ENCODE assay signal across 17 cellular contexts in genomic region chr12:12550277-12550676, GRCh38. TPM values are rescaled to one million over a fixed set of nuclear protein-coding genes. Genes with fewer than 3 reads are reported as not detected.
A peak's percentile ranks its signal among the peaks of the same experiment; 100 is the strongest.
DNase-seq lines count a peak whose midpoint lies in the region; ATAC-seq, FAIRE-seq and TF ChIP-seq lines count a peak whose summit lies in the region.
"Had no signal": no experiment of that assay in that cellular context is flagged by ENCODE, and none has a peak within 500 bp of the region (broad histone marks: within the 10 kb centered on the region; RNA-seq: fewer than 3 reads in every experiment).

No MANE protein-coding gene starts in this region.

- DNase-seq in activated naive CD8-positive, alpha-beta T cell treated with anti-CD3 and anti-CD28 coated beads for 36 hours: no peak
- DNase-seq in GM12878 (ENCODE audit: low read depth, low spot score) (no peak), C1 segment of cervical spinal cord (lab: John Stamatoyannopoulos, UW) (no peak), NCI-H446 treated with DMSO at 0.1 percent for 48 hours (lab: John Stamatoyannopoulos, UW) (no peak)
- no peak for DNase-seq in stimulated activated naive CD8-positive, alpha-beta T cell treated with anti-CD3 and anti-CD28 coated beads, Interleukin-15, amount 100 ng/mL, for 72 hours
- DNase-seq: Caco-2; CD8-positive, alpha-beta memory T cell; DMS53; GF-D8 had no signal

- BruUV-seq in GM12878 (replicated peaks; lab: Mats Ljungman, UMichigan): no TSS peak

- H3K27ac ChIP-seq in OCI-LY1 (ENCODE audit: low read depth, low read length, poor library complexity, severe bottlenecking): peak overlapping the region; percentile 69
- no peak overlapping the region for H3K27ac ChIP-seq in GM12878 (ENCODE audit: control insufficient read depth, insufficient read depth)
- H3K27ac ChIP-seq: C4-2B had no signal

- no peak for ATAC-seq in GM12878
- no peak for ATAC-seq in stimulated activated naive CD8-positive, alpha-beta T cell treated with anti-CD3 and anti-CD28 coated beads, Interleukin-15, amount 100 ng/mL, for 72 hours

- peak overlapping the region; percentile 51 for H3K27ac Mint-ChIP-seq in activated naive CD8-positive, alpha-beta T cell
- H3K27ac Mint-ChIP-seq in activated naive CD8-positive, alpha-beta T cell treated with anti-CD3 and anti-CD28 coated beads for 36 hours: no peak overlapping the region
- no peak overlapping the region for H3K27ac Mint-ChIP-seq in stimulated activated naive CD8-positive, alpha-beta T cell treated with anti-CD3 and anti-CD28 coated beads, Interleukin-15, amount 100 ng/mL, for 72 hours
- H3K27ac Mint-ChIP-seq: B cell had no signal

- no peak overlapping the region for H2AFZ ChIP-seq in OCI-LY1 (ENCODE audit: low read length)
- no peak overlapping the region for H2AFZ ChIP-seq in GM12878 (ENCODE audit: control insufficient read depth, low read depth, low read length)

- H3K9me3 ChIP-seq in OCI-LY1 (ENCODE audit: low read length) (no peaks in the 10 kb centered on the region), GM12878 (replicated peaks; ENCODE audit: control insufficient read depth, insufficient read depth, low read length) (no peaks in the 10 kb centered on the region)
- H3K9me3 ChIP-seq: Caco-2, HAP-1 had no signal

- SMC1A ChIA-PET in GM12878 (lab: Charles Lee; ENCODE audit: uncharacterized antibody, unreplicated experiment): interaction anchor here (4.2 kb wide), 1 partner anchor 12 kb away, joined by 20 read pairs; no protein-coding TSS in a partner anchor

- TF ChIP-seq RAD21 in GM12878 (IDR thresholded peaks at IDR 0.05; ENCODE audit: insufficient read depth, low read depth, low read length): no peak

- 100% methylated on average over 2 of the region's 2 CpGs for WGBS in GM12878 (ENCODE audit: insufficient coverage, insufficient replicate concordance, low lambda C conversion rate, missing lambda C conversion rate)

- no peak for TF ChIP-seq POLR2A in GM12878 (IDR thresholded peaks at IDR 0.05; ENCODE audit: low read depth, low read length)

- FAIRE-seq in GM12878 (lab: Jason Lieb, UNC): no peak
- FAIRE-seq: A204.1, GM19239, H1 had no signal

- TF ChIP-seq CTCF in OCI-LY1 (IDR thresholded peaks at IDR 0.05; ENCODE audit: low read length) (no peak), GM12878 (IDR thresholded peaks at IDR 0.05 in 2 of 3, conservative IDR thresholded peaks at IDR 0.05 in 1 of 3; ENCODE audit: control insufficient read depth in 2 of 3, extremely low read depth in 1 of 3, insufficient read depth in 1 of 3, low read depth in 3 of 3, low read length in 3 of 3) (no peak)

- H3K9me3 Mint-ChIP-seq in activated naive CD8-positive, alpha-beta T cell (ENCODE audit: low read depth): no peaks in the 10 kb centered on the region
- no peaks in the 10 kb centered on the region for H3K9me3 Mint-ChIP-seq in activated naive CD8-positive, alpha-beta T cell treated with anti-CD3 and anti-CD28 coated beads for 36 hours
- H3K9me3 Mint-ChIP-seq in stimulated activated naive CD8-positive, alpha-beta T cell treated with anti-CD3 and anti-CD28 coated beads, Interleukin-15, amount 100 ng/mL, for 72 hours: no peaks in the 10 kb centered on the region
- H3K9me3 Mint-ChIP-seq: CD8-positive, alpha-beta memory T cell had no signal

- no peaks in the 10 kb centered on the region for H4K20me1 ChIP-seq in OCI-LY1 (ENCODE audit: insufficient read depth, low read length)
- no peaks in the 10 kb centered on the region for H4K20me1 ChIP-seq in GM12878 (ENCODE audit: control insufficient read depth, insufficient read depth)

- no peak for TF ChIP-seq EP300 in GM12878 (IDR thresholded peaks at IDR 0.05; ENCODE audit: borderline replicate concordance in 1 of 2, control insufficient read depth in 1 of 2, low read depth in 2 of 2, low read length in 2 of 2)

- H3K4me1 Mint-ChIP-seq in activated naive CD8-positive, alpha-beta T cell (ENCODE audit: low read depth): peaks cover 31% of the 10 kb centered on the region
- H3K4me1 Mint-ChIP-seq in activated naive CD8-positive, alpha-beta T cell treated with anti-CD3 and anti-CD28 coated beads for 36 hours: peaks cover 13% of the 10 kb centered on the region
- H3K4me1 Mint-ChIP-seq in stimulated activated naive CD8-positive, alpha-beta T cell treated with anti-CD3 and anti-CD28 coated beads, Interleukin-15, amount 100 ng/mL, for 72 hours: peaks cover 27% of the 10 kb centered on the region
- H3K4me1 Mint-ChIP-seq: B cell had no signal

- H3K9ac ChIP-seq in OCI-LY1 (ENCODE audit: low read length): no peak overlapping the region
- no peak overlapping the region for H3K9ac ChIP-seq in GM12878 (ENCODE audit: control insufficient read depth, insufficient read depth, low read length)

- H3K4me3 ChIP-seq in OCI-LY1 (ENCODE audit: low read depth, low read length, poor library complexity, severe bottlenecking): no peak overlapping the region
- H3K4me3 ChIP-seq in GM12878: no peak overlapping the region
- H3K4me3 ChIP-seq: HAP-1 had no signal

- H3K4me2 ChIP-seq in OCI-LY1 (ENCODE audit: low read length) (no peak overlapping the region), GM12878 (ENCODE audit: control insufficient read depth, insufficient read depth) (no peak overlapping the region)

- H3K4me3 Mint-ChIP-seq in activated naive CD8-positive, alpha-beta T cell: no peak overlapping the region
- no peak overlapping the region for H3K4me3 Mint-ChIP-seq in activated naive CD8-positive, alpha-beta T cell treated with anti-CD3 and anti-CD28 coated beads for 36 hours
- H3K4me3 Mint-ChIP-seq in stimulated activated naive CD8-positive, alpha-beta T cell treated with anti-CD3 and anti-CD28 coated beads, Interleukin-15, amount 100 ng/mL, for 72 hours: no peak overlapping the region
- H3K4me3 Mint-ChIP-seq: B cell; CD8-positive, alpha-beta memory T cell had no signal

- H3F3A ChIP-seq in OCI-LY1 (ENCODE audit: insufficient read depth, low read length): no peaks in the 10 kb centered on the region

- H3K27me3 ChIP-seq in OCI-LY1 (ENCODE audit: insufficient read depth, low read length): no peaks in the 10 kb centered on the region
- H3K27me3 ChIP-seq in GM12878 (replicated peaks in 1 of 2; ENCODE audit: control insufficient read depth in 2 of 2, insufficient read depth in 2 of 2, low read length in 1 of 2): no peaks in the 10 kb centered on the region

- H3K9me2 ChIP-seq in OCI-LY1 (ENCODE audit: low read depth, low read length): no peaks in the 10 kb centered on the region

- POLR2A ChIA-PET in GM12878 (lab: Charles Lee): no interaction called here

- RAD21 ChIA-PET in GM12878 (lab: Charles Lee; ENCODE audit: unreplicated experiment): interaction anchor here (2.0 to 3.4 kb wide), 2 partner anchors 8 to 46 kb away, joined by 8 to 12 read pairs; no protein-coding TSS in a partner anchor

- intact Hi-C loops in GM12878 (cut with micrococcal nuclease; ENCODE audit: unreplicated experiment): no loop called here

- CTCF ChIA-PET in GM12878 (lab: Yijun Ruan, JAX): no interaction called here

- in situ Hi-C loops in GM12878 (cut with MboI): no loop called here

- H3K36me3 ChIP-seq in OCI-LY1 (ENCODE audit: insufficient read depth, low read length) (no peaks in the 10 kb centered on the region), GM12878 (ENCODE audit: control insufficient read depth in 2 of 2, insufficient read depth in 2 of 2, low read length in 1 of 2) (peaks cover 0 to 5% of the 10 kb centered on the region in 2 experiments; a peak in 3 of 4 replicates)

- H3K79me2 ChIP-seq in OCI-LY1 (ENCODE audit: insufficient read depth, low read length): no peaks in the 10 kb centered on the region
- peaks cover 27% of the 10 kb centered on the region for H3K79me2 ChIP-seq in GM12878 (ENCODE audit: control insufficient read depth, insufficient read depth, low read length)

- H3K27me3 Mint-ChIP-seq in activated naive CD8-positive, alpha-beta T cell: no peaks in the 10 kb centered on the region
- no peaks in the 10 kb centered on the region for H3K27me3 Mint-ChIP-seq in activated naive CD8-positive, alpha-beta T cell treated with anti-CD3 and anti-CD28 coated beads for 36 hours
- no peaks in the 10 kb centered on the region for H3K27me3 Mint-ChIP-seq in stimulated activated naive CD8-positive, alpha-beta T cell treated with anti-CD3 and anti-CD28 coated beads, Interleukin-15, amount 100 ng/mL, for 72 hours
- H3K27me3 Mint-ChIP-seq: CD8-positive, alpha-beta memory T cell had no signal

- H3K36me3 Mint-ChIP-seq in activated naive CD8-positive, alpha-beta T cell: peaks cover 5% of the 10 kb centered on the region
- peaks cover 8% of the 10 kb centered on the region for H3K36me3 Mint-ChIP-seq in activated naive CD8-positive, alpha-beta T cell treated with anti-CD3 and anti-CD28 coated beads for 36 hours

- H3K4me1 ChIP-seq in OCI-LY1 (ENCODE audit: insufficient read depth, low read length, severe bottlenecking) (peaks cover 76% of the 10 kb centered on the region), GM12878 (ENCODE audit: control insufficient read depth, insufficient read depth, low read length) (peaks cover 13% of the 10 kb centered on the region)

TF ChIP-seq in GM12878, 131 proteins besides CTCF, POLR2A, EP300 and RAD21 (continues in another document):
- TF ChIP-seq PKNOX1 (IDR thresholded peaks at IDR 0.05): peak; percentile 29; the same call in 1 of the 2 replicates

RNA-seq across cellular contexts. Expression of gene DUSP16, which starts 12.4 kb away (rescaled TPM):
- total RNA-seq in activated naive CD8-positive, alpha-beta T cell treated with anti-CD3 and anti-CD28 coated beads for 36 hours: 10 to 100 TPM; 21.6 to 24.4 TPM
- 142 and 202 TPM in 2 replicates for total RNA-seq in GM12878 (2013; cell fraction: nucleolus; rRNA removed)
- total RNA-seq in GM12878 (2014; rRNA removed) (25.1 and 27.3 TPM in 2 replicates), GM12878 (2014; rRNA removed; fragmentation: Illumina TruSeq; extraction: Trizol) (33.0 and 33.9 TPM in 2 replicates), GM12878 (2021) (41.6 and 44.2 TPM in 2 replicates)
- 17.2 TPM for polyA plus RNA-seq in GM12878 (2011; ENCODE audit: low read depth)
- polyA plus RNA-seq in GM12878 (2011; rRNA removed) (75.3 and 85.8 TPM in 2 replicates), GM12878 (2014; fragmentation: Illumina TruSeq; extraction: Trizol) (36.0 and 39.4 TPM in 2 replicates), GM12878 (2014; fragmentation: Nextera tagmentation; extraction: Ambion mirVana) (1 to 10 TPM; 3.9 to 5.0 TPM), GM12878 (2014; rRNA removed) (24.4 and 28.5 TPM in 2 replicates), GM12878 (2016; fragmentation: Nextera tagmentation; extraction: Ambion mirVana) (1 to 10 TPM; 8.5 to 9.7 TPM)
- polyA plus RNA-seq in GM12878 (2011; cell fraction: cytosol; rRNA removed): 42.0 and 85.2 TPM in 2 replicates
- 28.8 and 32.3 TPM in 2 replicates for polyA plus RNA-seq in GM12878 (2011; cell fraction: nucleus; rRNA removed)
- 21.7 and 33.5 TPM in 2 replicates for polyA plus RNA-seq in GM12878 (2012)
- polyA minus RNA-seq in GM12878 (2011; rRNA and poly(A)+ RNA removed): 89.2 and 103 TPM in 2 replicates
- 32.7 and 33.5 TPM in 2 replicates for polyA minus RNA-seq in GM12878 (2011; cell fraction: cytosol; rRNA and poly(A)+ RNA removed)
- polyA minus RNA-seq in GM12878 (2011; cell fraction: nucleus; rRNA and poly(A)+ RNA removed): 24.2 and 25.1 TPM in 2 replicates
